Comparison of ENCODE assay signal across 1 cellular context in genomic region chr5:112419596-112420110, GRCh38.
TF ChIP-seq lines count a peak whose summit lies in the region.

No MANE protein-coding gene starts in this region.

TF ChIP-seq in H1, 55 proteins besides CTCF, POLR2A, EP300 and RAD21 (continued from another document):
- TF ChIP-seq KDM4A (IDR thresholded peaks at IDR 0.05; ENCODE audit: low read depth, low read length, severe bottlenecking) (peak; percentile 98), TBP (IDR thresholded peaks at IDR 0.05; ENCODE audit: low read depth, low read length) (no peak), TAF1 (IDR thresholded peaks at IDR 0.05; ENCODE audit: low read depth, low read length) (no peak), CBX8 (IDR thresholded peaks at IDR 0.05; ENCODE audit: borderline replicate concordance, low read depth, low read length) (no peak), BACH1 (IDR thresholded peaks at IDR 0.05; ENCODE audit: low read length) (no peak), SUZ12 (IDR thresholded peaks at IDR 0.05; ENCODE audit: low read length) (no peak), ZNF274 (IDR thresholded peaks at IDR 0.05; ENCODE audit: borderline replicate concordance, extremely low read depth, low read length) (no peak), TCF12 (IDR thresholded peaks at IDR 0.05; ENCODE audit: low read depth, low read length) (no peak), MAFK (IDR thresholded peaks at IDR 0.05; ENCODE audit: low read depth, low read length) (no peak), HDAC6 (IDR thresholded peaks at IDR 0.05; ENCODE audit: low read depth, low read length) (no peak), TAF7 (optimal IDR thresholded peaks at IDR 0.05; ENCODE audit: borderline replicate concordance, low read depth, low read length) (no peak), PHF8 (conservative IDR thresholded peaks at IDR 0.05; ENCODE audit: low read depth, low read length) (peak; percentile 36; the same call in 1 of the 2 replicates), POLR2AphosphoS5 (IDR thresholded peaks at IDR 0.05; ENCODE audit: low read depth, low read length) (no peak), ASH2L (IDR thresholded peaks at IDR 0.05; ENCODE audit: low read length) (peak; percentile 54), MAX (IDR thresholded peaks at IDR 0.05) (no peak), EZH2 (IDR thresholded peaks at IDR 0.05; ENCODE audit: low read depth, low read length, severe bottlenecking) (peak; percentile 25), CREB1 (IDR thresholded peaks at IDR 0.05) (no peak), JUND (IDR thresholded peaks at IDR 0.05; ENCODE audit: low read length) (no peak), USF2 (IDR thresholded peaks at IDR 0.05; ENCODE audit: low read length) (no peak), RXRA (IDR thresholded peaks at IDR 0.05; ENCODE audit: insufficient read depth, low read depth, low read length) (no peak), SP2 (IDR thresholded peaks at IDR 0.05; ENCODE audit: low read length) (no peak), SIN3A (conservative IDR thresholded peaks at IDR 0.05 in 1 of 2, IDR thresholded peaks at IDR 0.05 in 1 of 2; ENCODE audit: low read depth in 1 of 2, low read length in 2 of 2) (no peak; a peak in 1 of 4 replicates), SP4 (IDR thresholded peaks at IDR 0.05; ENCODE audit: low read length) (peak; percentile 70; the same call in 1 of the 2 replicates), CHD1 (IDR thresholded peaks at IDR 0.05; ENCODE audit: low read depth, low read length) (no peak)
